ENCODE assay signal across 10 cellular contexts in the genomic region with DNA sequence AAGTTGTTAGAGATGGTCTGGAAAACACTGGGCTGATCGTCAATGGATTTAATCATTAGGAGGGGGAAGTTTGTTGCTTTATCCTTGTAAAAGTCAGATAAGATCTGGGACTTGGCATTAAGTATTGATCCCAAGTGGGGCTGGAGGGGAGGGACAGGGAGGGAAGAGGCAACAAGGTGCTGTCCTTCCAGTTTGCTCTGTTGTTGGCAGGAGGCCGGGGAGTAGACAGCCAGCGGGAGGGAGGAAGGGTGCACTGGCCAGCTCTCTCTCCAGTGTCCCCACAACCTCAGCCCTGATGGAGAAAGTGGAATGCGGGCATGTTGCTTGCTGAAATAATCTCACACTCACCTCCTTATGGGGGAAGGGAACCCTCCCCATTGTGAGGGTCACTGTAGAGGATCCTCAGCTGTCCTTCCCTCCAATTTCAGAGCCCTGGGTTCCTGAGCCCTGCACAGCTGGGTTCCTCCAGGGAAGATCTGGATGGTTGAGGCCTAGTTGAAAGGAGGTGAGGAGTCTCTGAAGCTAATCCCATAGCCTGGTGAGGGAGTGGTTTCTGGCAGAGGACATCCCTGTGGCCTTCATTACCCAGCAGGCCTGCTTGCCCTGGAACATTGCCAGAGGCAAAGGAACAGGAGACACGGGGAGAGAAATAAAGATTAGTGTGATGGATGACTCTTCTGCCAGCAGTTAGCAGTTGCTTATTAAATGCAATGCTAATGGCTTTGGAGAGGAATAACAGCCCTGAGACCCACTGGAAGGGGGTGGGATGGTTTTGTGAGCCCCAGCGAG.
DNase-seq lines count a peak whose midpoint lies in the region; ATAC-seq and TF ChIP-seq lines count a peak whose summit lies in the region.
"Had no signal": no experiment of that assay in that cellular context is flagged by ENCODE, and none has a peak within 500 bp of the region (broad histone marks: within the 10 kb centered on the region; RNA-seq: fewer than 3 reads in every experiment).

No MANE protein-coding gene starts in this region.

- no peak for DNase-seq in Right ventricle myocardium inferior (ENCODE audit: missing footprints)
- DNase-seq in cardiac septum (ENCODE audit: low spot score) = no peak
- DNase-seq in NCI-H524 (lab: John Stamatoyannopoulos, UW) = peak; percentile 88 to 98
- peak; percentile 24 for DNase-seq in fibroblast of pulmonary artery (ENCODE audit: low read depth)
- no peak for DNase-seq in PC-3
- no peak for DNase-seq in MV-4-11 (lab: John Stamatoyannopoulos, UW)
- DNase-seq: activated B cell treated with CpG ODN at 0.5 μM for 24 hours had no signal

- TF ChIP-seq CTCF in fibroblast of pulmonary artery (IDR thresholded peaks at IDR 0.05; ENCODE audit: low read length, missing control alignments) (no peak), PC-3 (conservative IDR thresholded peaks at IDR 0.05; ENCODE audit: low read depth, low read length) (no peak)

- no peaks in the 10 kb centered on the region for H3K27me3 ChIP-seq in PC-3 (ENCODE audit: low read length)
- H3K27me3 ChIP-seq: neutrophil had no signal

- no TSS peak for BruUV-seq in PC-3 (replicated peaks; lab: Mats Ljungman, UMichigan)

- peak overlapping the region; percentile 41 for H3K27ac ChIP-seq in urinary bladder (ENCODE audit: low read depth)
- H3K27ac ChIP-seq in PC-3 (ENCODE audit: low read length) = no peak overlapping the region
- H3K27ac ChIP-seq: neutrophil had no signal

- no peak overlapping the region for H3K9ac ChIP-seq in PC-3 (ENCODE audit: low read length)

- H3K36me3 ChIP-seq in urinary bladder (ENCODE audit: insufficient read depth) (no peaks in the 10 kb centered on the region), PC-3 (ENCODE audit: low read depth, low read length) (no peaks in the 10 kb centered on the region)
- H3K36me3 ChIP-seq: neutrophil had no signal

- H3K9me2 ChIP-seq in PC-3 (replicated peaks; ENCODE audit: low read length) = no peaks in the 10 kb centered on the region

- no peak overlapping the region for H3K4me3 ChIP-seq in fibroblast of pulmonary artery (replicated peaks; ENCODE audit: low read depth, low read length)
- H3K4me3 ChIP-seq in urinary bladder (ENCODE audit: low read depth, low read length) = no peak overlapping the region
- no peak overlapping the region for H3K4me3 ChIP-seq in PC-3 (ENCODE audit: low read length)

- CTCF ChIA-PET in PC-3 (lab: Charles Lee) = no interaction called here

- H3K4me2 ChIP-seq in PC-3 (ENCODE audit: low read length) = no peak overlapping the region

- H2AFZ ChIP-seq in PC-3 (ENCODE audit: low read length) = no peak overlapping the region

- no peaks in the 10 kb centered on the region for H3K9me3 ChIP-seq in PC-3 (ENCODE audit: low read length)
- H3K9me3 ChIP-seq: neutrophil had no signal

- POLR2A ChIA-PET in PC-3 (lab: Charles Lee; ENCODE audit: unreplicated experiment) = no interaction called here

- no peaks in the 10 kb centered on the region; the same call in 1 of the 2 replicates for H4K20me1 ChIP-seq in PC-3 (ENCODE audit: low read length)

- H3K4me1 ChIP-seq in urinary bladder (ENCODE audit: insufficient read depth) (no peaks in the 10 kb centered on the region), PC-3 (ENCODE audit: insufficient read depth, low read length) (peaks cover 7% of the 10 kb centered on the region)

- WGBS in urinary bladder = 64% methylated on average over 6 of the region's 6 CpGs

- intact Hi-C loops in Right ventricle myocardium inferior (cut with DNase I) (no loop called here), cardiac septum (cut with DNase I) (no loop called here), PC-3 (cut with micrococcal nuclease) (no loop called here)

- ATAC-seq in Right ventricle myocardium inferior = peak; percentile 28
- ATAC-seq in GM18861 (IDR thresholded peaks at IDR 0.05; ENCODE audit: unreplicated experiment) = no peak
- ATAC-seq in PC-3 = no peak

- no peaks in the 10 kb centered on the region for H3F3A ChIP-seq in PC-3 (ENCODE audit: low read length, unreplicated experiment)

- H3K79me2 ChIP-seq in PC-3 (ENCODE audit: low read length) = no peaks in the 10 kb centered on the region

Comparison
In these comparisons a context has a peak if more than half of its experiments do, and no peak if none do; other contexts are left out.
1. DNase-seq: peak in NCI-H524 (2 of 2) and fibroblast of pulmonary artery (single experiment); none in Right ventricle myocardium inferior (single experiment), cardiac septum (single experiment), PC-3 (single experiment) and MV-4-11 (single experiment).